In the genomic region with DNA sequence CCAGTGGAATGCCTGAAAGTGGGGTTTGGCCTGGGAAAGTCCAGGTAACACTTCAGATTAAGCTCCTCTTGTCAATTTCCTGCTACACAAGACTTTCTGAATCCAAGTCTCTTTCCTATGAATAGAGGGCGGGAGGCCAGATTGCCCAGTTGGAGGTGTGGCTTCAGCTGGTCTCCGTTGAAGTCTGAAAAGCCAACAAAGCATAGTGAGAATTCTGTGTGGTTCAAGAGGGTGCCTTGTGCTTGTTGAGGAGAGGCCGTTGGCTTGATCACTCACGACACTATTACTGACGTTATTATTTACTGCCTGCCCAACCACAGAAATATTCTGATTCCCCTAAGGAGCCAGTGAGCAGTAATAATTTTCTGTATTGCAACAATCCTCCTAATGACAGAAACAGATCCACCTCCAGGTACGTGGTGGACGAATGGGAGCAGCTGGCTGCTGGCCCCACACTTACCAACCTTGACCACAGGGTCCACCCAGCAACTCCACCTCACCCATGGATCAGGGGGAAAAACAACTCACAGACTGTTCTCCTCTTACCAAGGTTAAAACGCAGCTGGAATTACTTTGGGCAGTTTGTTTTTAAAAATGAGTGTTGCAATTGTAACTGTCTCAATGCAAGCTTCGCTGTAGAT, we compare ENCODE assay signal across 1 cellular context.
TF ChIP-seq lines count a peak whose summit lies in the region.

No MANE protein-coding gene starts in this region.

TF ChIP-seq in H1, 55 proteins besides CTCF, POLR2A, EP300 and RAD21:
- no peak for TF ChIP-seq JUND (IDR thresholded peaks at IDR 0.05; ENCODE audit: low read length)
- TF ChIP-seq POLR2AphosphoS5 (IDR thresholded peaks at IDR 0.05; ENCODE audit: low read depth, low read length), result no peak
- no peak for TF ChIP-seq SIN3A (conservative IDR thresholded peaks at IDR 0.05 in 1 of 2, IDR thresholded peaks at IDR 0.05 in 1 of 2; ENCODE audit: low read depth in 1 of 2, low read length in 2 of 2)
- TF ChIP-seq, protein P1, sequence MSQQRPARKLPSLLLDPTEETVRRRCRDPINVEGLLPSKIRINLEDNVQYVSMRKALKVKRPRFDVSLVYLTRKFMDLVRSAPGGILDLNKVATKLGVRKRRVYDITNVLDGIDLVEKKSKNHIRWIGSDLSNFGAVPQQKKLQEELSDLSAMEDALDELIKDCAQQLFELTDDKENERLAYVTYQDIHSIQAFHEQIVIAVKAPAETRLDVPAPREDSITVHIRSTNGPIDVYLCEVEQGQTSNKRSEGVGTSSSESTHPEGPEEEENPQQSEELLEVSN (IDR thresholded peaks at IDR 0.05), result no peak
- no peak for TF ChIP-seq KDM5A (IDR thresholded peaks at IDR 0.05; ENCODE audit: low read length)
- TF ChIP-seq RBBP5 (IDR thresholded peaks at IDR 0.05; ENCODE audit: borderline replicate concordance, low read depth, low read length), result no peak
- TF ChIP-seq ASH2L (IDR thresholded peaks at IDR 0.05; ENCODE audit: low read length), result no peak
- TF ChIP-seq TBP (IDR thresholded peaks at IDR 0.05; ENCODE audit: low read depth, low read length), result no peak
- no peak for TF ChIP-seq FOSL1 (IDR thresholded peaks at IDR 0.05; ENCODE audit: insufficient read depth, low read depth, low read length)
- TF ChIP-seq EGR1 (IDR thresholded peaks at IDR 0.05; ENCODE audit: borderline replicate concordance, low read depth, low read length), result no peak
- no peak for TF ChIP-seq GTF2F1 (IDR thresholded peaks at IDR 0.05; ENCODE audit: borderline replicate concordance, low read depth, low read length)
- no peak for TF ChIP-seq SP1 (IDR thresholded peaks at IDR 0.05; ENCODE audit: low read depth, low read length)
- TF ChIP-seq TAF1 (IDR thresholded peaks at IDR 0.05; ENCODE audit: low read depth, low read length), result no peak
- TF ChIP-seq, protein P2, sequence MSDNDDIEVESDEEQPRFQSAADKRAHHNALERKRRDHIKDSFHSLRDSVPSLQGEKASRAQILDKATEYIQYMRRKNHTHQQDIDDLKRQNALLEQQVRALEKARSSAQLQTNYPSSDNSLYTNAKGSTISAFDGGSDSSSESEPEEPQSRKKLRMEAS (IDR thresholded peaks at IDR 0.05), result no peak
- no peak for TF ChIP-seq SP2 (IDR thresholded peaks at IDR 0.05; ENCODE audit: low read length)
TF ChIP-seq in H1: peak in this region for 0.
